In genomic region chr3:164479978-164480377, GRCh38 we compare ENCODE assay signal across 21 cellular contexts.
"Had no signal": no experiment of that assay in that cellular context is flagged by ENCODE, and none has a peak within 500 bp of the region (broad histone marks: within the 10 kb centered on the region; RNA-seq: fewer than 3 reads in every experiment).

No MANE protein-coding gene starts in this region.

- H3K4me3 ChIP-seq: dorsolateral prefrontal cortex, gastroesophageal sphincter, left ventricle myocardium inferior, lower lobe of right lung, neural progenitor cell, pancreas, stomach, thoracic aorta, transverse colon had no signal

- H3K9me3 ChIP-seq: gastroesophageal sphincter, left ventricle myocardium inferior, lower lobe of right lung, pancreas, stomach, thoracic aorta, transverse colon had no signal

- H3K4me1 ChIP-seq: gastroesophageal sphincter, left ventricle myocardium inferior, lower lobe of right lung, neural progenitor cell, pancreas, stomach, transverse colon had no signal

- FAIRE-seq: pancreas had no signal

- ATAC-seq: esophagus mucosa; gastroesophageal sphincter; lower lobe of right lung; natural killer cell treated with Interleukin-12 subunit alpha and Interleukin-12 subunit beta and Interleukin-15 and Interleukin-18, amount 100 ng/mL, for 72 hours; pancreas; right cardiac atrium had no signal

- H3K27ac ChIP-seq: dorsolateral prefrontal cortex, gastroesophageal sphincter, left ventricle myocardium inferior, lower lobe of right lung, neural progenitor cell, pancreas, stomach, thoracic aorta, transverse colon had no signal

- DNase-seq: cortex of kidney; dorsolateral prefrontal cortex; effector CD8-positive, alpha-beta T cell; glutamatergic neuron; islet precursor cell; left ventricle myocardium inferior; lower lobe of right lung; nucleus accumbens; pancreas; right cardiac atrium; small intestine; stimulated activated CD4-positive, alpha-beta T cell treated with anti-CD3 and anti-CD28 coated beads, Interleukin-12 subunit alpha, Interleukin-12 subunit beta, amount 100 ng/mL, for 4 hours; stimulated activated naive CD4-positive, alpha-beta T cell; stomach; substantia nigra; transverse colon had no signal

- H3K9ac ChIP-seq: neural progenitor cell had no signal

- H3K36me3 ChIP-seq: gastroesophageal sphincter, left ventricle myocardium inferior, lower lobe of right lung, neural progenitor cell, pancreas, stomach, thoracic aorta, transverse colon had no signal
